In genomic region chr5:120778491-120779293, GRCh38 we compare ENCODE assay signal across 14 cellular contexts.
DNase-seq lines count a peak whose midpoint lies in the region; ATAC-seq lines count a peak whose summit lies in the region.
"Had no signal": no experiment of that assay in that cellular context is flagged by ENCODE, and none has a peak within 500 bp of the region (broad histone marks: within the 10 kb centered on the region; RNA-seq: fewer than 3 reads in every experiment).

No MANE protein-coding gene starts in this region.

- ATAC-seq in HG02885 (IDR thresholded peaks at IDR 0.05; ENCODE audit: poor library complexity, unreplicated experiment) (no peak), HG03025 (IDR thresholded peaks at IDR 0.05; ENCODE audit: low FRiP score, unreplicated experiment) (no peak), HG03175 (IDR thresholded peaks at IDR 0.05; ENCODE audit: unreplicated experiment) (no peak)

- DNase-seq in NCI-H82 (lab: John Stamatoyannopoulos, UW) (peak; percentile 18), NCI-H82 treated with DMSO at 0.1 percent for 48 hours (lab: John Stamatoyannopoulos, UW; ENCODE audit: unreplicated experiment) (no peak), amniotic epithelial cell (ENCODE audit: low read depth) (peak; percentile 43), glomerular visceral epithelial cell (ENCODE audit: extremely low spot score) (peak; percentile 44), superior temporal gyrus (ENCODE audit: extremely low spot score) (peak; percentile 54)
- DNase-seq: glutamatergic neuron; left ventricle myocardium superior; NCI-H1417; NCI-H526 treated with DMSO at 0.1 percent for 48 hours; occipital lobe; stimulated activated CD8-positive, alpha-beta memory T cell treated with anti-CD3 and anti-CD28 coated beads, Interleukin-4, amount 100 ng/mL, for 48 hours had no signal
